Comparison of ENCODE assay signal across 1 cellular context in the genomic region with DNA sequence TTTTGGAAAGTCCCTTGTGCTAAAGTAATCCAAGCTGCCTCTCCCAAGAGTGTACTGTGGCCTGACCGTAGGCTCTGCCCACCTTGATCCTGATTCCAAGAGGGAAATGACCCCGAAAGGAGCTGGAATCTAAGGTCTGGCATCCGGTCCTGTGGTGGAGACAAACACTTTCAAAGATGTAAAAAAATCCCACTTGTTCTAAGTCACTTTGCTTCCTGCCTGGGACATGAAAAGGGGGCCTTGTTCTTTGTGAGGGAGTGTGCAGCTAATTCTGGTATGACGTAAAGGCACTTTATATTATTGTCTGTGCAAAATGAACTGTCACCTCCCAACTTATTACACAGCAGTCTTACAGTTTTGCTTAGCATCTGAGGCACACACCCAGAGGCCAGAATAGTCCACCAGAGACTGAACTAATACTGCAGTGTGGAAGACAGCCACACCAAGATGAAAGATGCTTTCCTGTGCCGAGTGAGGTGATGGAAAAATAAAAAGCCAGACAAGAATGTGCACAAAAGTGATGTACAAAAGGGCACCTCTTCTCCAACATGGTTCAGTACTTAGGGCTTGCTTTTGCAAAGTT.
TF ChIP-seq lines count a peak whose summit lies in the region.

No MANE protein-coding gene starts in this region.

TF ChIP-seq in HepG2, 621 proteins besides CTCF, POLR2A, EP300 and RAD21 (continued from another document):
- TF ChIP-seq TBL1XR1 (IDR thresholded peaks at IDR 0.05; ENCODE audit: borderline replicate concordance, low read length, partially characterized antibody) (no peak), ZNF891 (CRISPR knock-in tag; IDR thresholded peaks at IDR 0.05) (no peak), SRF (IDR thresholded peaks at IDR 0.05; ENCODE audit: low read depth, low read length) (no peak), SUZ12 (IDR thresholded peaks at IDR 0.05; ENCODE audit: low read depth, low read length) (no peak), ZNF143 (CRISPR knock-in tag; IDR thresholded peaks at IDR 0.05) (no peak), MXD4 (CRISPR knock-in tag; IDR thresholded peaks at IDR 0.05) (no peak), KAT7 (CRISPR knock-in tag; IDR thresholded peaks at IDR 0.05; ENCODE audit: borderline replicate concordance) (no peak)
- TF ChIP-seq, protein P1, sequence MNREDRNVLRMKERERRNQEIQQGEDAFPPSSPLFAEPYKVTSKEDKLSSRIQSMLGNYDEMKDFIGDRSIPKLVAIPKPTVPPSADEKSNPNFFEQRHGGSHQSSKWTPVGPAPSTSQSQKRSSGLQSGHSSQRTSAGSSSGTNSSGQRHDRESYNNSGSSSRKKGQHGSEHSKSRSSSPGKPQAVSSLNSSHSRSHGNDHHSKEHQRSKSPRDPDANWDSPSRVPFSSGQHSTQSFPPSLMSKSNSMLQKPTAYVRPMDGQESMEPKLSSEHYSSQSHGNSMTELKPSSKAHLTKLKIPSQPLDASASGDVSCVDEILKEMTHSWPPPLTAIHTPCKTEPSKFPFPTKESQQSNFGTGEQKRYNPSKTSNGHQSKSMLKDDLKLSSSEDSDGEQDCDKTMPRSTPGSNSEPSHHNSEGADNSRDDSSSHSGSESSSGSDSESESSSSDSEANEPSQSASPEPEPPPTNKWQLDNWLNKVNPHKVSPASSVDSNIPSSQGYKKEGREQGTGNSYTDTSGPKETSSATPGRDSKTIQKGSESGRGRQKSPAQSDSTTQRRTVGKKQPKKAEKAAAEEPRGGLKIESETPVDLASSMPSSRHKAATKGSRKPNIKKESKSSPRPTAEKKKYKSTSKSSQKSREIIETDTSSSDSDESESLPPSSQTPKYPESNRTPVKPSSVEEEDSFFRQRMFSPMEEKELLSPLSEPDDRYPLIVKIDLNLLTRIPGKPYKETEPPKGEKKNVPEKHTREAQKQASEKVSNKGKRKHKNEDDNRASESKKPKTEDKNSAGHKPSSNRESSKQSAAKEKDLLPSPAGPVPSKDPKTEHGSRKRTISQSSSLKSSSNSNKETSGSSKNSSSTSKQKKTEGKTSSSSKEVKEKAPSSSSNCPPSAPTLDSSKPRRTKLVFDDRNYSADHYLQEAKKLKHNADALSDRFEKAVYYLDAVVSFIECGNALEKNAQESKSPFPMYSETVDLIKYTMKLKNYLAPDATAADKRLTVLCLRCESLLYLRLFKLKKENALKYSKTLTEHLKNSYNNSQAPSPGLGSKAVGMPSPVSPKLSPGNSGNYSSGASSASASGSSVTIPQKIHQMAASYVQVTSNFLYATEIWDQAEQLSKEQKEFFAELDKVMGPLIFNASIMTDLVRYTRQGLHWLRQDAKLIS (CRISPR knock-in tag; IDR thresholded peaks at IDR 0.05) = no peak
